9 cellular contexts compared by ENCODE assay signal in the genomic region with DNA sequence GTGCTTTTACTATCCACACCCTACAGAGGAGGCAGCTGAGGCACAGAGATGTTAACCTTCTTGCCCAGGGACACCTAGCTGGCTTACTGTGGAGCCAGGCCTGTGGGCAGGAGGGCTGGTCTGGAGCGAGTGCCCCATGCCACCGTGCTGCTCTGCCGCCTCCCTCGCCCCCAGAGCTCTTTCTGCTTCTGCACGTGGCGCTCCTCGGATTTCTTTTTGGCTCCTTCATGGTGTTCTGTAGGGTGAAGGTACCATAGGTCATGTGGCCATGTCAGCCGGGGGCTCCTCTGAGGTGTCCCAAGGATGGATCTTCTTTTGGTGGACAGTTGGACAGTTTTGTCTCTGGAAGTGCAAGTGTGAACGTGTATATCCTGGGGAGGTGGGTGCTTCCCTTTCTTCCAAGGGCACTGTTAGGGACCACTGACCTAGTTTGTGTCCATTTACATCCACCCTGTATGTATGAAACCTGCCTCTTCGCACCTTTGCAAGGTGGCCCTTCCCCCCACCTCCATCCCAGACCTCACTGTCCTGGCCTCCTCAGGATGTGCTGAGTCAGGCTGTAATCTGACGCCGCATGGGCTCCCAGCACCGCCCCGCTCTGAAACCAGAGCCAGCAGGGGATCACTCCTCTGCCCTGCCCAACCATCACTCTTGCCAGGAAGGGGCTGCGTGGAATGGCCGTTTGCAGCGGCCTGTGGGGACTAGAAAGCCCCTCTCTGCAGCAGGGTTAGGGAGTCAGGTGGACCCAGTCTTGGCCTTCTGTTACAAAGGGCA. TPM values are rescaled to one million over a fixed set of nuclear protein-coding genes. Genes with fewer than 3 reads are reported as not detected.
DNase-seq lines count a peak whose midpoint lies in the region; ATAC-seq and TF ChIP-seq lines count a peak whose summit lies in the region.
"Had no signal": no experiment of that assay in that cellular context is flagged by ENCODE, and none has a peak within 500 bp of the region (broad histone marks: within the 10 kb centered on the region; RNA-seq: fewer than 3 reads in every experiment).

No MANE protein-coding gene starts in this region.

- no peaks in the 10 kb centered on the region for H3K9me3 ChIP-seq in esophagus (ENCODE audit: control insufficient read depth in 2 of 2, insufficient read depth in 1 of 2, low read depth in 1 of 2, low read length in 1 of 2)

- H3K36me3 ChIP-seq in esophagus (ENCODE audit: control insufficient read depth in 2 of 2, insufficient read depth in 2 of 2, low read length in 1 of 2) = peaks cover 12 to 50% of the 10 kb centered on the region in 2 donors

- peak overlapping the region; percentile 19 for H3K4me3 Mint-ChIP-seq in Calu3 (ENCODE audit: low read depth, unreplicated experiment)
- H3K4me3 Mint-ChIP-seq in neural crest cell = no peak overlapping the region
- no peak overlapping the region for H3K4me3 Mint-ChIP-seq in activated CD4-positive, alpha-beta T cell treated with anti-CD3 and anti-CD28 coated beads, Interleukin-2, amount 10 ng/mL, durations not matched to agents 7 days and 5 days
- H3K4me3 Mint-ChIP-seq: T-helper 1 cell treated with Interleukin-12 subunit alpha and Interleukin-12 subunit beta and Interleukin-4 antibody, amounts not matched to agents 30 μg/mL and 1 μg/mL, for 36 hours had no signal

- TF ChIP-seq CTCF in Calu3 (IDR thresholded peaks at IDR 0.05; ENCODE audit: unreplicated experiment) (no peak), neural crest cell (conservative IDR thresholded peaks at IDR 0.05) (no peak)

- H3K4me1 Mint-ChIP-seq in Calu3 (ENCODE audit: low read depth, unreplicated experiment) = peaks cover 46% of the 10 kb centered on the region
- H3K4me1 Mint-ChIP-seq in neural crest cell = peaks cover 14% of the 10 kb centered on the region
- H3K4me1 Mint-ChIP-seq in activated CD4-positive, alpha-beta T cell treated with anti-CD3 and anti-CD28 coated beads, Interleukin-2, amount 10 ng/mL, durations not matched to agents 7 days and 5 days = no peaks in the 10 kb centered on the region

- H3K27me3 Mint-ChIP-seq in Calu3 (ENCODE audit: unreplicated experiment) (no peaks in the 10 kb centered on the region), neural crest cell (ENCODE audit: low read depth) (no peaks in the 10 kb centered on the region)
- no peaks in the 10 kb centered on the region for H3K27me3 Mint-ChIP-seq in activated CD4-positive, alpha-beta T cell treated with anti-CD3 and anti-CD28 coated beads, Interleukin-2, amount 10 ng/mL, durations not matched to agents 7 days and 5 days

- H3K27ac ChIP-seq in esophagus (ENCODE audit: low read depth in 2 of 2, low read length in 1 of 2) = peak overlapping the region; percentile 26 to 66

- ATAC-seq in HG03196 (IDR thresholded peaks at IDR 0.05; ENCODE audit: unreplicated experiment) = no peak

- no peaks in the 10 kb centered on the region for H3K27me3 ChIP-seq in esophagus (ENCODE audit: control insufficient read depth in 1 of 2, insufficient read depth in 2 of 2, low read length in 2 of 2)

- H3K4me3 ChIP-seq in esophagus (ENCODE audit: low read depth in 1 of 2, low read length in 2 of 2) = no peak overlapping the region

- intact Hi-C loops in Calu3 (cut with micrococcal nuclease; ENCODE audit: unreplicated experiment) = no loop called here

- H3K9me3 Mint-ChIP-seq in Calu3 (ENCODE audit: low read depth, unreplicated experiment) (no peaks in the 10 kb centered on the region), neural crest cell (no peaks in the 10 kb centered on the region)
- H3K9me3 Mint-ChIP-seq in activated CD4-positive, alpha-beta T cell treated with anti-CD3 and anti-CD28 coated beads, Interleukin-2, amount 10 ng/mL, durations not matched to agents 7 days and 5 days = no peaks in the 10 kb centered on the region
- H3K9me3 Mint-ChIP-seq: T-helper 1 cell treated with Interleukin-12 subunit alpha and Interleukin-12 subunit beta and Interleukin-4 antibody, amounts not matched to agents 30 μg/mL and 1 μg/mL, for 36 hours had no signal

- POLR2A ChIA-PET in activated CD4-positive, alpha-beta T cell treated with anti-CD3 and anti-CD28 coated beads, Interleukin-2, amount 10 ng/mL, durations not matched to agents 7 days and 5 days (lab: Charles Lee) = no interaction called here

- H3K4me1 ChIP-seq in esophagus (ENCODE audit: control insufficient read depth in 2 of 2, insufficient read depth in 2 of 2, low read length in 1 of 2) = peaks cover 6 to 11% of the 10 kb centered on the region in 2 donors

- CTCF ChIA-PET in Calu3 (lab: Charles Lee) = interaction anchor here (0.6 kb wide), 2 partner anchors 12 to 134 kb away, joined by 3 read pairs; no protein-coding TSS in a partner anchor
- CTCF ChIA-PET in activated CD4-positive, alpha-beta T cell treated with anti-CD3 and anti-CD28 coated beads, Interleukin-2, amount 10 ng/mL, durations not matched to agents 7 days and 5 days (lab: Charles Lee) = interaction anchor here (0.8 to 1.8 kb wide), 2 partner anchors 12 to 14 kb away, joined by 3 to 5 read pairs; no protein-coding TSS in a partner anchor

- WGBS in esophagus, 2 donors = 59 to 60% methylated on average over 17 of the region's 17 CpGs

- H3K36me3 Mint-ChIP-seq in Calu3 (ENCODE audit: insufficient read depth, unreplicated experiment) (peaks cover 34% of the 10 kb centered on the region), neural crest cell (ENCODE audit: low read depth) (no peaks in the 10 kb centered on the region)
- H3K36me3 Mint-ChIP-seq in activated CD4-positive, alpha-beta T cell treated with anti-CD3 and anti-CD28 coated beads, Interleukin-2, amount 10 ng/mL, durations not matched to agents 7 days and 5 days (ENCODE audit: low read depth) = peaks cover 6% of the 10 kb centered on the region

- H3K27ac Mint-ChIP-seq in Calu3 (ENCODE audit: unreplicated experiment) (no peak overlapping the region), neural crest cell (ENCODE audit: unreplicated experiment) (peak overlapping the region; percentile 97)
- no peak overlapping the region for H3K27ac Mint-ChIP-seq in activated CD4-positive, alpha-beta T cell treated with anti-CD3 and anti-CD28 coated beads, Interleukin-2, amount 10 ng/mL, durations not matched to agents 7 days and 5 days
- H3K27ac Mint-ChIP-seq: T-helper 1 cell treated with Interleukin-12 subunit alpha and Interleukin-12 subunit beta and Interleukin-4 antibody, amounts not matched to agents 30 μg/mL and 1 μg/mL, for 36 hours had no signal

- DNase-seq in Calu3 (peak; percentile 50), NCI-H2227 (lab: John Stamatoyannopoulos, UW; ENCODE audit: unreplicated experiment) (peak; percentile 59), neural crest cell (ENCODE audit: low read depth, low spot score) (no peak), NCI-H2081 treated with DMSO at 0.1 percent for 48 hours (lab: John Stamatoyannopoulos, UW) (no peak), GDM1 (lab: John Stamatoyannopoulos, UW) (no peak)
- no peak for DNase-seq in activated CD4-positive, alpha-beta T cell treated with anti-CD3 and anti-CD28 coated beads, Interleukin-2, amount 10 ng/mL, durations not matched to agents 7 days and 5 days

- BruUV-seq in Calu3 (replicated peaks; lab: Mats Ljungman, UMichigan) = no TSS peak

RNA-seq across cellular contexts. Expression of gene POLR3H, which starts 31.7 kb away (rescaled TPM):
- 49.7 and 53.8 TPM in 2 replicates for total RNA-seq in Calu3 (2022)
- 10 to 100 TPM; 24.3 to 25.9 TPM for polyA plus RNA-seq in esophagus
- 54.0 and 55.5 TPM in 2 replicates for total RNA-seq in neural crest cell
- 10 to 100 TPM; 29.1 to 30.1 TPM for total RNA-seq in activated CD4-positive, alpha-beta T cell treated with anti-CD3 and anti-CD28 coated beads, Interleukin-2, amount 10 ng/mL, durations not matched to agents 7 days and 5 days

RNA-seq across cellular contexts. Expression of gene ACO2, which starts 43.7 kb away (rescaled TPM):
- total RNA-seq in Calu3 (2022) (94.0 and 94.5 TPM in 2 replicates), neural crest cell (71.6 and 80.6 TPM in 2 replicates)
- polyA plus RNA-seq in esophagus = 10 to 100 TPM; 22.6 to 59.7 TPM
- 10 to 100 TPM; 73.4 to 77.9 TPM for total RNA-seq in activated CD4-positive, alpha-beta T cell treated with anti-CD3 and anti-CD28 coated beads, Interleukin-2, amount 10 ng/mL, durations not matched to agents 7 days and 5 days

RNA-seq across cellular contexts. Expression of gene PHF5A, which starts 44.1 kb away (rescaled TPM):
- total RNA-seq in Calu3 (2022) (53.3 and 68.5 TPM in 2 replicates), neural crest cell (81.8 and 88.9 TPM in 2 replicates)
- 10 to 100 TPM; 41.4 to 61.8 TPM for polyA plus RNA-seq in esophagus
- total RNA-seq in activated CD4-positive, alpha-beta T cell treated with anti-CD3 and anti-CD28 coated beads, Interleukin-2, amount 10 ng/mL, durations not matched to agents 7 days and 5 days = 10 to 100 TPM; 63.6 to 64.8 TPM

RNA-seq across cellular contexts. Expression of gene CSDC2, which starts 48.2 kb away (rescaled TPM):
- total RNA-seq in Calu3 (2022) = not detected in 2 replicates
- polyA plus RNA-seq in esophagus = 1 to 10 TPM; 1.1 to 1.2 TPM
- 0.75 and 0.98 TPM in 2 replicates for total RNA-seq in neural crest cell
- not detected for total RNA-seq in activated CD4-positive, alpha-beta T cell treated with anti-CD3 and anti-CD28 coated beads, Interleukin-2, amount 10 ng/mL, durations not matched to agents 7 days and 5 days

Comparison
In these comparisons a context has a peak if more than half of its experiments do, and no peak if none do; other contexts are left out.
1. DNase-seq: peak in Calu3 (single experiment) and NCI-H2227 (single experiment); none in neural crest cell (single experiment), NCI-H2081 treated with DMSO at 0.1 percent for 48 hours (single experiment), GDM1 (single experiment) and activated CD4-positive, alpha-beta T cell treated with anti-CD3 and anti-CD28 coated beads, Interleukin-2, amount 10 ng/mL, durations not matched to agents 7 days and 5 days (single experiment).